In genomic region chr22:29647954-29648737, GRCh38 we compare ENCODE assay signal across 15 cellular contexts.
"Had no signal": no experiment of that assay in that cellular context is flagged by ENCODE, and none has a peak within 500 bp of the region (broad histone marks: within the 10 kb centered on the region; RNA-seq: fewer than 3 reads in every experiment).

No MANE protein-coding gene starts in this region.

- H3K9me3 ChIP-seq: colonic mucosa, gastroesophageal sphincter, heart right ventricle had no signal

- H3K4me3 ChIP-seq: colonic mucosa, gastroesophageal sphincter, heart right ventricle had no signal

- DNase-seq: activated CD4-positive, alpha-beta T cell treated with anti-CD3 and anti-CD28 coated beads, Interleukin-2, amount 10 ng/mL, durations not matched to agents 7 days and 5 days; activated naive CD4-positive, alpha-beta T cell treated with anti-CD3 and anti-CD28 coated beads for 36 hours; aorta; brain microvascular endothelial cell; central memory CD4-positive, alpha-beta T cell; colonic mucosa; erythroblast; heart right ventricle; naive thymus-derived CD8-positive, alpha-beta T cell; stimulated activated CD4-positive, alpha-beta T cell treated with anti-CD3 and anti-CD28 coated beads, Interleukin-12 subunit alpha, Interleukin-12 subunit beta, amount 100 ng/mL, for 4 hours; stimulated activated CD4-positive, alpha-beta T cell treated with anti-CD3 and anti-CD28 coated beads, Interleukin-1b, Interleukin-23, amount 100 ng/mL, for 48 hours; stimulated activated CD8-positive, alpha-beta memory T cell treated with anti-CD3 and anti-CD28 coated beads, Interleukin-4, amount 100 ng/mL, for 48 hours; stimulated activated naive CD8-positive, alpha-beta T cell treated with anti-CD3 and anti-CD28 coated beads, Interleukin-15, Interleukin-2, amounts not matched to agents 100 U/mL and 50 U/mL, for 24 hours; trophoblast cell had no signal

- H3K4me1 ChIP-seq: colonic mucosa, gastroesophageal sphincter, heart right ventricle had no signal

- H3K36me3 ChIP-seq: colonic mucosa had no signal

- H3K27ac ChIP-seq: brain microvascular endothelial cell, colonic mucosa, gastroesophageal sphincter, heart right ventricle had no signal

- ATAC-seq: gastroesophageal sphincter; heart right ventricle; naive thymus-derived CD8-positive, alpha-beta T cell; stimulated activated naive CD8-positive, alpha-beta T cell treated with anti-CD3 and anti-CD28 coated beads, Interleukin-15, Interleukin-2, amounts not matched to agents 100 U/mL and 50 U/mL, for 24 hours had no signal
